In the genomic region with DNA sequence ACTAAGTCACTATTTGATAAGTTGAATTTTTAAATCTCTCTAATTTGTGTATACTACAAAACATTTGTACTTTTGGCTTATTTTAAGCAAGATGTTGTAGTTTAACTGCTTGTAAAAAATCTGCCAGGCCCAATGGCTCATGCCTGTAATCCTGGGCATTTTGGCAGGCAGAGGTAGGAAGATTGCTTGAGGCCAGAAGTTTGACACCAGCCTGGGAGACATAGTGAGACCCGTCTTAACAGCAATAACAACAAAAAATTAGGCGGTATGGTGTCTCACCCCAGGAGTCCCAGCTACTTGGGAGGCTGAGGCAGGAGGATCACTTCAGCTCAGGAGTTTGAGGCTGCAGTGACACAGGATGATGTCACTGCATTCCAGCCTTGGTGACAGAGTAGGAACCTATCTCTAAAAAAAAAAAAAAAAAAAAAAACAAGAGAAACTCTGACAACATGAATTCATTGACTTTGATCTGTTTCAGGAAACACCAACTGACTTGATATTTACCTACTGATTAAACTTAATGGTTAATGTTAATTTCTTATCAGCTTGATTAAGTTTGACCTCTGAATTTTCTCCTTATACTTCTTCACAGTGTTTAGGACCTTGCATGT, we compare ENCODE assay signal across 2 cellular contexts.
TF ChIP-seq lines count a peak whose summit lies in the region.

No MANE protein-coding gene starts in this region.

TF ChIP-seq in HCT116, 20 proteins besides CTCF, POLR2A, EP300 and RAD21 (continued from another document):
- TF ChIP-seq EZH2 (IDR thresholded peaks at IDR 0.05) (no peak), EGR1 (IDR thresholded peaks at IDR 0.05; ENCODE audit: low read depth) (no peak), FOSL1 (IDR thresholded peaks at IDR 0.05; ENCODE audit: low read depth) (peak; percentile 52; the same call in 1 of the 2 replicates), EZH2phosphoT487 (IDR thresholded peaks at IDR 0.05; ENCODE audit: borderline replicate concordance) (no peak), SIN3A (IDR thresholded peaks at IDR 0.05; ENCODE audit: low read depth) (no peak), POLR2AphosphoS5 (IDR thresholded peaks at IDR 0.05; ENCODE audit: low read depth, low read length) (no peak), SRF (IDR thresholded peaks at IDR 0.05; ENCODE audit: low read depth) (peak; percentile 38; the same call in 1 of the 2 replicates), ZNF274 (IDR thresholded peaks at IDR 0.05; ENCODE audit: low read depth, low read length) (no peak), ELF1 (IDR thresholded peaks at IDR 0.05; ENCODE audit: borderline replicate concordance, low read depth) (no peak), TCF7L2 (IDR thresholded peaks at IDR 0.05; ENCODE audit: borderline replicate concordance, extremely low read depth, insufficient read depth, insufficient read length) (no peak), CBX3 (IDR thresholded peaks at IDR 0.05; ENCODE audit: low read depth) (0 out of 2 replicates have a peak, but pooled peaks have one; percentile 51)
- TF ChIP-seq, protein P1, sequence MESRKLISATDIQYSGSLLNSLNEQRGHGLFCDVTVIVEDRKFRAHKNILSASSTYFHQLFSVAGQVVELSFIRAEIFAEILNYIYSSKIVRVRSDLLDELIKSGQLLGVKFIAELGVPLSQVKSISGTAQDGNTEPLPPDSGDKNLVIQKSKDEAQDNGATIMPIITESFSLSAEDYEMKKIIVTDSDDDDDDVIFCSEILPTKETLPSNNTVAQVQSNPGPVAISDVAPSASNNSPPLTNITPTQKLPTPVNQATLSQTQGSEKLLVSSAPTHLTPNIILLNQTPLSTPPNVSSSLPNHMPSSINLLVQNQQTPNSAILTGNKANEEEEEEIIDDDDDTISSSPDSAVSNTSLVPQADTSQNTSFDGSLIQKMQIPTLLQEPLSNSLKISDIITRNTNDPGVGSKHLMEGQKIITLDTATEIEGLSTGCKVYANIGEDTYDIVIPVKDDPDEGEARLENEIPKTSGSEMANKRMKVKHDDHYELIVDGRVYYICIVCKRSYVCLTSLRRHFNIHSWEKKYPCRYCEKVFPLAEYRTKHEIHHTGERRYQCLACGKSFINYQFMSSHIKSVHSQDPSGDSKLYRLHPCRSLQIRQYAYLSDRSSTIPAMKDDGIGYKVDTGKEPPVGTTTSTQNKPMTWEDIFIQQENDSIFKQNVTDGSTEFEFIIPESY (IDR thresholded peaks at IDR 0.05; ENCODE audit: extremely low read depth, insufficient replicate concordance, low read length) = no peak
- TF ChIP-seq, protein P2, sequence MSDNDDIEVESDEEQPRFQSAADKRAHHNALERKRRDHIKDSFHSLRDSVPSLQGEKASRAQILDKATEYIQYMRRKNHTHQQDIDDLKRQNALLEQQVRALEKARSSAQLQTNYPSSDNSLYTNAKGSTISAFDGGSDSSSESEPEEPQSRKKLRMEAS (IDR thresholded peaks at IDR 0.05) = no peak; the same call in 1 of the 2 replicates

TF ChIP-seq in SK-N-SH treated with all-trans-retinoic acid at 6 μM for 48 hours, 23 proteins besides CTCF, POLR2A, EP300 and RAD21:
- TF ChIP-seq ZFP3 (CRISPR knock-in tag; IDR thresholded peaks at IDR 0.05) = no peak
- TF ChIP-seq, protein P3, sequence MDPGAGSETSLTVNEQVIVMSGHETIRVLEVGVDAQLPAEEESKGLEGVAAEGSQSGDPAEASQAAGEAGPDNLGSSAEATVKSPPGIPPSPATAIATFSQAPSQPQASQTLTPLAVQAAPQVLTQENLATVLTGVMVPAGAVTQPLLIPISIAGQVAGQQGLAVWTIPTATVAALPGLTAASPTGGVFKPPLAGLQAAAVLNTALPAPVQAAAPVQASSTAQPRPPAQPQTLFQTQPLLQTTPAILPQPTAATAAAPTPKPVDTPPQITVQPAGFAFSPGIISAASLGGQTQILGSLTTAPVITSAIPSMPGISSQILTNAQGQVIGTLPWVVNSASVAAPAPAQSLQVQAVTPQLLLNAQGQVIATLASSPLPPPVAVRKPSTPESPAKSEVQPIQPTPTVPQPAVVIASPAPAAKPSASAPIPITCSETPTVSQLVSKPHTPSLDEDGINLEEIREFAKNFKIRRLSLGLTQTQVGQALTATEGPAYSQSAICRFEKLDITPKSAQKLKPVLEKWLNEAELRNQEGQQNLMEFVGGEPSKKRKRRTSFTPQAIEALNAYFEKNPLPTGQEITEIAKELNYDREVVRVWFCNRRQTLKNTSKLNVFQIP (CRISPR knock-in tag; IDR thresholded peaks at IDR 0.05; ENCODE audit: borderline replicate concordance, low read depth) = no peak
- TF ChIP-seq ZNF565 (CRISPR knock-in tag; conservative IDR thresholded peaks at IDR 0.05; ENCODE audit: low read depth) = no peak
- TF ChIP-seq, protein P4, sequence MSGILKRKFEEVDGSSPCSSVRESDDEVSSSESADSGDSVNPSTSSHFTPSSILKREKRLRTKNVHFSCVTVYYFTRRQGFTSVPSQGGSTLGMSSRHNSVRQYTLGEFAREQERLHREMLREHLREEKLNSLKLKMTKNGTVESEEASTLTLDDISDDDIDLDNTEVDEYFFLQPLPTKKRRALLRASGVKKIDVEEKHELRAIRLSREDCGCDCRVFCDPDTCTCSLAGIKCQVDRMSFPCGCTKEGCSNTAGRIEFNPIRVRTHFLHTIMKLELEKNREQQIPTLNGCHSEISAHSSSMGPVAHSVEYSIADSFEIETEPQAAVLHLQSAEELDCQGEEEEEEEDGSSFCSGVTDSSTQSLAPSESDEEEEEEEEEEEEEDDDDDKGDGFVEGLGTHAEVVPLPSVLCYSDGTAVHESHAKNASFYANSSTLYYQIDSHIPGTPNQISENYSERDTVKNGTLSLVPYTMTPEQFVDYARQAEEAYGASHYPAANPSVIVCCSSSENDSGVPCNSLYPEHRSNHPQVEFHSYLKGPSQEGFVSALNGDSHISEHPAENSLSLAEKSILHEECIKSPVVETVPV (CRISPR knock-in tag; IDR thresholded peaks at IDR 0.05) = no peak
- TF ChIP-seq TCF4 (CRISPR knock-in tag; IDR thresholded peaks at IDR 0.05; ENCODE audit: borderline replicate concordance) = no peak
- TF ChIP-seq ZNF70 (CRISPR knock-in tag; IDR thresholded peaks at IDR 0.05) = no peak
